8 cellular contexts compared by ENCODE assay signal in the genomic region with DNA sequence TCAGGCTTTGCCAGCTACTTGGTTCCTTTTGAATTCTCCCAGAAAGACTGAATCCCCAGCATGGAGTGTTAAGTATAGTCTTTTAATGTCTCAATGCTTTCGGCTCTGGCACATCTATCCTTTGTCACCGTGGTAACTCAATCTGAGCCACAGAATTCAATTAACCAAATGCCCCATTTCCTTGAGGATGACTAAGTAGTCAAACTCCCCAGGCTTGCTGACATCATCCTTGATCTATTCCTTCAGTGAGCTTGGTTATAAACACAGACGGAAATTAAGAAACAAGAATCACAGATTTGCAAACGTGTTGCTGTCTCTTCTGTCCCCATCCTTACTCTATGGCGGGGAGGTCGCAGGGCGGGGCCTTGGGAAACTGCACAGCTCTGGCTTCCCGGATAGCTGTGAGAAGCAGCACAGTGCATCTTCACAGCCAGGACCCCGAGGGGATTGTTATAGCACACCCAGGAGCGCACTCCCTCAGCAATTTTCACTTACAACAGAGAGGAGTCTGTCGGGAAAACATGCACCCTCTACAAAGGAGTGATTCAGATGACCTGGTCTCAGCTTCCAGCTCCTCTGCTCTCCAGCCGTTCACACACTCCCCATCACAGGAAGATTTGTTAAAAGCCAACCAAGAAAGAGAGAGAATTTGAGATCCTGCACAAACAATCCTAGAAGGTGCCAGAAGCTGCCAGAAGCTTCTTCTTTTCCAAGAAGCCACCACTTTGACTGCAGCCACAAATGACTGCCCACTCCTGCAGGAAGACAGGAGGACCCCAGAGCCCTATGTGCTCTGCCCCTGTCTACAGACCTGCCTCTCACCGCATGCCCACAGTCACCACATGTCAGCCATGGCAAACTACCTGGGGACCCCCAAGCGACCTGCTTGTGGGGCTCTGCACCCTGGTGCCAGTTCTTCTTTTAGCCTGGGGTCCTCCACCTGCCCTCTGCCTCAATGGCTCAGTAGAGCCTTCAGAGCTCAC. TPM values are rescaled to one million over a fixed set of nuclear protein-coding genes. Genes with fewer than 3 reads are reported as not detected.
DNase-seq lines count a peak whose midpoint lies in the region; ATAC-seq and TF ChIP-seq lines count a peak whose summit lies in the region.

No MANE protein-coding gene starts in this region.

- ATAC-seq in GM18511 (IDR thresholded peaks at IDR 0.05; ENCODE audit: unreplicated experiment): no peak

- POLR2A ChIA-PET in SK-N-SH (lab: Yijun Ruan, JAX): no interaction called here

- H3K4me3 Mint-ChIP-seq in activated naive CD4-positive, alpha-beta T cell treated with anti-CD3 and anti-CD28 coated beads, Interleukin-2, amount 10 ng/mL, durations not matched to agents 7 days and 5 days: no peak overlapping the region

- H3K4me1 ChIP-seq in SK-N-SH (ENCODE audit: control insufficient read depth in 1 of 2, insufficient read depth in 2 of 2, low read depth in 1 of 2, low read length in 1 of 2): peaks cover 20 to 24% of the 10 kb centered on the region in 2 experiments; a peak in 3 of 4 replicates

- H3K9ac ChIP-seq in SK-N-SH: peak overlapping the region; percentile 63

- TF ChIP-seq CTCF in HFF-Myc (IDR thresholded peaks at IDR 0.05; ENCODE audit: low read depth, low read length, missing control alignments) (no peak), SK-N-SH (IDR thresholded peaks at IDR 0.05) (0 out of 2 replicates have a peak, but pooled peaks have one; percentile 6), fibroblast of villous mesenchyme (IDR thresholded peaks at IDR 0.05; ENCODE audit: insufficient read depth, low read depth, low read length) (no peak)

- H3K4me3 ChIP-seq in HFF-Myc (replicated peaks; ENCODE audit: low read depth, low read length) (peak overlapping the region; percentile 20), SK-N-SH (ENCODE audit: low read depth in 2 of 2, low read length in 1 of 2) (peak overlapping the region; percentile 22 to 60; a peak in 3 of 4 replicates), fibroblast of villous mesenchyme (ENCODE audit: low read depth, low read length) (peak overlapping the region; percentile 33), skeletal muscle cell (ENCODE audit: low read depth, low read length) (peak overlapping the region; percentile 27)

- 18% methylated on average over 12 of the region's 14 CpGs for WGBS in SK-N-SH (ENCODE audit: low lambda C conversion rate)

- peaks cover 24% of the 10 kb centered on the region for H3K27me3 Mint-ChIP-seq in activated naive CD4-positive, alpha-beta T cell treated with anti-CD3 and anti-CD28 coated beads, Interleukin-2, amount 10 ng/mL, durations not matched to agents 7 days and 5 days

- CTCF ChIA-PET in SK-N-SH (lab: Yijun Ruan, JAX): interaction anchor here (1.3 to 1.5 kb wide), 3 partner anchors 20 to 309 kb away, joined by 3 to 5 read pairs (median 4); no protein-coding TSS in a partner anchor
- CTCF ChIA-PET in activated naive CD4-positive, alpha-beta T cell treated with anti-CD3 and anti-CD28 coated beads, Interleukin-2, amount 10 ng/mL, durations not matched to agents 7 days and 5 days (lab: Charles Lee): no interaction called here

- DNase-seq in HFF-Myc (ENCODE audit: extremely low read depth, low read depth) (peak; percentile 88), SK-N-SH (no peak), fibroblast of villous mesenchyme (ENCODE audit: low read depth) (peak; percentile 89), skeletal muscle cell (ENCODE audit: low read depth) (peak; percentile 80), SIG-M5 (lab: John Stamatoyannopoulos, UW) (no peak)
- DNase-seq in stimulated activated naive CD4-positive, alpha-beta T cell treated with Interleukin-2 at 50 U/mL for 16 hours (lab: John Stamatoyannopoulos, UW): no peak
- DNase-seq in activated naive CD4-positive, alpha-beta T cell treated with anti-CD3 and anti-CD28 coated beads, Interleukin-2, amount 10 ng/mL, durations not matched to agents 7 days and 5 days: no peak

- H3K27ac ChIP-seq in SK-N-SH (ENCODE audit: low read depth in 2 of 2, low read length in 1 of 2): peak overlapping the region in 1 of 2 experiments; percentile 88; a peak in 3 of 4 replicates

- no peak for TF ChIP-seq RAD21 in SK-N-SH (IDR thresholded peaks at IDR 0.05; ENCODE audit: low read length)

- peaks cover 7% of the 10 kb centered on the region for H3K9me3 Mint-ChIP-seq in activated naive CD4-positive, alpha-beta T cell treated with anti-CD3 and anti-CD28 coated beads, Interleukin-2, amount 10 ng/mL, durations not matched to agents 7 days and 5 days

- peak; percentile 6 to 74; a peak in 2 of 4 replicates for TF ChIP-seq EP300 in SK-N-SH (IDR thresholded peaks at IDR 0.05; ENCODE audit: borderline replicate concordance in 1 of 2, low read depth in 1 of 2, low read length in 1 of 2)

- H3K79me2 ChIP-seq in SK-N-SH (ENCODE audit: insufficient read depth): no peaks in the 10 kb centered on the region

- no peaks in the 10 kb centered on the region for H3K27me3 ChIP-seq in SK-N-SH (ENCODE audit: insufficient read depth)

- H3F3A ChIP-seq in SK-N-SH (replicated peaks; ENCODE audit: insufficient read depth): peaks cover 26% of the 10 kb centered on the region

- peak overlapping the region; percentile 78 for H3K4me2 ChIP-seq in SK-N-SH

- H3K9me3 ChIP-seq in SK-N-SH: no peaks in the 10 kb centered on the region

- H3K4me1 Mint-ChIP-seq in activated naive CD4-positive, alpha-beta T cell treated with anti-CD3 and anti-CD28 coated beads, Interleukin-2, amount 10 ng/mL, durations not matched to agents 7 days and 5 days: peaks cover 7% of the 10 kb centered on the region

- H3K36me3 ChIP-seq in SK-N-SH (replicated peaks in 1 of 2; ENCODE audit: control insufficient read depth in 1 of 2, insufficient read depth in 2 of 2, low read length in 1 of 2): no peaks in the 10 kb centered on the region

- H4K20me1 ChIP-seq in SK-N-SH (ENCODE audit: insufficient read depth): no peaks in the 10 kb centered on the region

- no peak overlapping the region for H3K27ac Mint-ChIP-seq in activated naive CD4-positive, alpha-beta T cell treated with anti-CD3 and anti-CD28 coated beads, Interleukin-2, amount 10 ng/mL, durations not matched to agents 7 days and 5 days

- peak overlapping the region; percentile 83 for H2AFZ ChIP-seq in SK-N-SH (ENCODE audit: low read depth)

- peaks cover 4% of the 10 kb centered on the region for H3K36me3 Mint-ChIP-seq in activated naive CD4-positive, alpha-beta T cell treated with anti-CD3 and anti-CD28 coated beads, Interleukin-2, amount 10 ng/mL, durations not matched to agents 7 days and 5 days

- no peaks in the 10 kb centered on the region for H3K9me2 ChIP-seq in SK-N-SH

TF ChIP-seq in SK-N-SH, 30 proteins besides CTCF, POLR2A, EP300 and RAD21 (continues in another document):
- no peak for TF ChIP-seq MEF2A (IDR thresholded peaks at IDR 0.05; ENCODE audit: borderline replicate concordance, low read depth)
- peak; percentile 90 for TF ChIP-seq FOSL2 (IDR thresholded peaks at IDR 0.05; ENCODE audit: borderline replicate concordance, low read depth)
- TF ChIP-seq, protein P1, sequence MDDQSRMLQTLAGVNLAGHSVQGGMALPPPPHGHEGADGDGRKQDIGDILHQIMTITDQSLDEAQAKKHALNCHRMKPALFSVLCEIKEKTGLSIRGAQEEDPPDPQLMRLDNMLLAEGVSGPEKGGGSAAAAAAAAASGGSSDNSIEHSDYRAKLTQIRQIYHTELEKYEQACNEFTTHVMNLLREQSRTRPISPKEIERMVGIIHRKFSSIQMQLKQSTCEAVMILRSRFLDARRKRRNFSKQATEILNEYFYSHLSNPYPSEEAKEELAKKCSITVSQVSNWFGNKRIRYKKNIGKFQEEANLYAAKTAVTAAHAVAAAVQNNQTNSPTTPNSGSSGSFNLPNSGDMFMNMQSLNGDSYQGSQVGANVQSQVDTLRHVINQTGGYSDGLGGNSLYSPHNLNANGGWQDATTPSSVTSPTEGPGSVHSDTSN (IDR thresholded peaks at IDR 0.05): peak; percentile 78
- 0 out of 2 replicates have a peak, but pooled peaks have one; percentile 19 for TF ChIP-seq GABPA (IDR thresholded peaks at IDR 0.05; ENCODE audit: low read depth)
- TF ChIP-seq NFIC (IDR thresholded peaks at IDR 0.05; ENCODE audit: borderline replicate concordance): peak; percentile 72
- TF ChIP-seq POLR2AphosphoS5 (IDR thresholded peaks at IDR 0.05; ENCODE audit: low read depth, low read length): peak; percentile 81
- TF ChIP-seq TAF1 (IDR thresholded peaks at IDR 0.05; ENCODE audit: borderline replicate concordance, low read depth, low read length): 0 out of 2 replicates have a peak, but pooled peaks have one; percentile 25
- peak; percentile 89 for TF ChIP-seq JUND (IDR thresholded peaks at IDR 0.05)
- TF ChIP-seq MXI1 (IDR thresholded peaks at IDR 0.05; ENCODE audit: low read depth, low read length): no peak
- no peak for TF ChIP-seq ELF1 (IDR thresholded peaks at IDR 0.05)
- no peak for TF ChIP-seq RCOR1 (IDR thresholded peaks at IDR 0.05; ENCODE audit: low read length)
- TF ChIP-seq ZBTB33 (IDR thresholded peaks at IDR 0.05; ENCODE audit: borderline replicate concordance, low read depth): 0 out of 2 replicates have a peak, but pooled peaks have one; percentile 39
- TF ChIP-seq FOXJ3 (CRISPR knock-in tag; IDR thresholded peaks at IDR 0.05): no peak
- TF ChIP-seq NRF1 (IDR thresholded peaks at IDR 0.05; ENCODE audit: low read depth, low read length): no peak
- TF ChIP-seq MAX (IDR thresholded peaks at IDR 0.05; ENCODE audit: low read depth): no peak; the same call in none of the 2 replicates

RNA-seq across cellular contexts. Expression of gene YWHAQ, which starts 44.9 kb away (rescaled TPM):
- polyA plus RNA-seq in SK-N-SH (2012; rRNA removed): 235 and 240 TPM in 2 replicates
- polyA plus RNA-seq in SK-N-SH (2012; cell fraction: cytosol; rRNA removed): 327 and 349 TPM in 2 replicates
- 114 and 122 TPM in 2 replicates for polyA plus RNA-seq in SK-N-SH (2012; cell fraction: nucleus; rRNA removed)
- 260 and 283 TPM in 2 replicates for total RNA-seq in fibroblast of villous mesenchyme

Comparison
In these comparisons a context has a peak if more than half of its experiments do, and no peak if none do; other contexts are left out.
1. DNase-seq: peak in HFF-Myc (single experiment), fibroblast of villous mesenchyme (single experiment) and skeletal muscle cell (single experiment); none in SK-N-SH (single experiment), SIG-M5 (single experiment), stimulated activated naive CD4-positive, alpha-beta T cell treated with Interleukin-2 at 50 U/mL for 16 hours (single experiment) and activated naive CD4-positive, alpha-beta T cell treated with anti-CD3 and anti-CD28 coated beads, Interleukin-2, amount 10 ng/mL, durations not matched to agents 7 days and 5 days (single experiment).
2. Peak in every context shown above with its lines, with median percentiles within 50 percentile points of each other: H3K4me3 ChIP-seq.